ENCODE assay signal across 19 cellular contexts in genomic region chr11:110918351-110918750, GRCh38.
DNase-seq lines count a peak whose midpoint lies in the region; ATAC-seq and TF ChIP-seq lines count a peak whose summit lies in the region.
"Had no signal": no experiment of that assay in that cellular context is flagged by ENCODE, and none has a peak within 500 bp of the region (broad histone marks: within the 10 kb centered on the region; RNA-seq: fewer than 3 reads in every experiment).

No MANE protein-coding gene starts in this region.

- peaks cover 6% of the 10 kb centered on the region for H3K4me1 Mint-ChIP-seq in stimulated activated naive CD8-positive, alpha-beta T cell treated with anti-CD3 and anti-CD28 coated beads, Interleukin-15, amount 100 ng/mL, for 72 hours
- H3K4me1 Mint-ChIP-seq in memory B cell (peaks cover 19% of the 10 kb centered on the region), progenitor cell of endocrine pancreas (ENCODE audit: low read depth) (peaks cover 26% of the 10 kb centered on the region)

- no peaks in the 10 kb centered on the region for H3K27me3 Mint-ChIP-seq in stimulated activated naive CD8-positive, alpha-beta T cell treated with anti-CD3 and anti-CD28 coated beads, Interleukin-15, amount 100 ng/mL, for 72 hours
- H3K27me3 Mint-ChIP-seq in memory B cell (no peaks in the 10 kb centered on the region), progenitor cell of endocrine pancreas (peaks cover 5% of the 10 kb centered on the region)
- H3K27me3 Mint-ChIP-seq: CD4-positive, CD25-positive, alpha-beta regulatory T cell had no signal

- H3K36me3 Mint-ChIP-seq in memory B cell, result peaks cover 3% of the 10 kb centered on the region
- H3K36me3 Mint-ChIP-seq in progenitor cell of endocrine pancreas (ENCODE audit: insufficient read depth), result no peaks in the 10 kb centered on the region
- H3K36me3 Mint-ChIP-seq: CD4-positive, CD25-positive, alpha-beta regulatory T cell; CD8-positive, alpha-beta memory T cell had no signal

- peak overlapping the region; percentile 80 to 81 for H3K27ac Mint-ChIP-seq in stimulated activated naive CD8-positive, alpha-beta T cell treated with anti-CD3 and anti-CD28 coated beads, Interleukin-15, amount 100 ng/mL, for 72 hours
- H3K27ac Mint-ChIP-seq in memory B cell, result peak overlapping the region; percentile 68
- H3K27ac Mint-ChIP-seq in progenitor cell of endocrine pancreas, result peak overlapping the region; percentile 4
- H3K27ac Mint-ChIP-seq: CD4-positive, CD25-positive, alpha-beta regulatory T cell; CD8-positive, alpha-beta memory T cell; GM23338 had no signal

- peaks cover 0 to 7% of the 10 kb centered on the region in 2 donors for H3K9me3 Mint-ChIP-seq in stimulated activated naive CD8-positive, alpha-beta T cell treated with anti-CD3 and anti-CD28 coated beads, Interleukin-15, amount 100 ng/mL, for 72 hours
- H3K9me3 Mint-ChIP-seq in memory B cell, result peaks cover 3% of the 10 kb centered on the region
- peaks cover 7% of the 10 kb centered on the region for H3K9me3 Mint-ChIP-seq in progenitor cell of endocrine pancreas (ENCODE audit: low read depth)

- no peak for TF ChIP-seq CTCF in progenitor cell of endocrine pancreas (IDR thresholded peaks at IDR 0.05; ENCODE audit: unreplicated experiment)

- DNase-seq in stimulated activated naive CD8-positive, alpha-beta T cell treated with anti-CD3 and anti-CD28 coated beads, Interleukin-15, amount 100 ng/mL, for 72 hours, result no peak
- no peak for DNase-seq in stimulated activated naive CD8-positive, alpha-beta T cell treated with anti-CD3 and anti-CD28 coated beads, Interleukin-15, Interleukin-2, amounts not matched to agents 100 U/mL and 50 U/mL, for 24 hours
- DNase-seq in memory B cell (ENCODE audit: low spot score in 2 of 2) (no peak), progenitor cell of endocrine pancreas (ENCODE audit: low spot score, unreplicated experiment) (no peak), 8988T (no peak)
- no peak for DNase-seq in activated naive CD4-positive, alpha-beta T cell treated with anti-CD3 and anti-CD28 coated beads, Interleukin-2, amount 50 U/mL, for 16 hours
- DNase-seq: BE2C; C1 segment of cervical spinal cord; CD4-positive, CD25-positive, alpha-beta regulatory T cell; CD8-positive, alpha-beta memory T cell; COR-L47; DMS 273 treated with DMSO at 0.1 percent for 48 hours; DMS53; DND-41; EL; HCEC 1CT had no signal

- ATAC-seq in stimulated activated naive CD8-positive, alpha-beta T cell treated with anti-CD3 and anti-CD28 coated beads, Interleukin-15, amount 100 ng/mL, for 72 hours, result no peak
- no peak for ATAC-seq in stimulated activated naive CD8-positive, alpha-beta T cell treated with anti-CD3 and anti-CD28 coated beads, Interleukin-15, Interleukin-2, amounts not matched to agents 100 U/mL and 50 U/mL, for 24 hours
- ATAC-seq in memory B cell (ENCODE audit: low read depth) (no peak), GM21825 (IDR thresholded peaks at IDR 0.05; ENCODE audit: unreplicated experiment) (no peak)
- ATAC-seq: GM12878, GM23338 had no signal

- no peak overlapping the region for H3K4me3 Mint-ChIP-seq in stimulated activated naive CD8-positive, alpha-beta T cell treated with anti-CD3 and anti-CD28 coated beads, Interleukin-15, amount 100 ng/mL, for 72 hours
- H3K4me3 Mint-ChIP-seq in memory B cell (no peak overlapping the region), progenitor cell of endocrine pancreas (ENCODE audit: low read depth) (no peak overlapping the region)
- H3K4me3 Mint-ChIP-seq: CD4-positive, CD25-positive, alpha-beta regulatory T cell; CD8-positive, alpha-beta memory T cell; GM23338 had no signal

Comparison
In these comparisons a context has a peak if more than half of its experiments do, and no peak if none do; other contexts are left out.
1. H3K27ac Mint-ChIP-seq: peak in every context shown above with its lines; median percentile 80 in stimulated activated naive CD8-positive, alpha-beta T cell treated with anti-CD3 and anti-CD28 coated beads, Interleukin-15, amount 100 ng/mL, for 72 hours; 68 in memory B cell; 4 in progenitor cell of endocrine pancreas.